In genomic region chr3:141529256-141530132, GRCh38 we compare ENCODE assay signal across 11 cellular contexts. TPM values are rescaled to one million over a fixed set of nuclear protein-coding genes. Genes with fewer than 3 reads are reported as not detected.
A peak's percentile ranks its signal among the peaks of the same experiment; 100 is the strongest.
DNase-seq lines count a peak whose midpoint lies in the region.
"Had no signal": no experiment of that assay in that cellular context is flagged by ENCODE, and none has a peak within 500 bp of the region (broad histone marks: within the 10 kb centered on the region; RNA-seq: fewer than 3 reads in every experiment).

No MANE protein-coding gene starts in this region.

- peaks cover 26% of the 10 kb centered on the region for H3K4me1 ChIP-seq in skeletal muscle satellite cell (ENCODE audit: control insufficient read depth, insufficient read depth, low read length)

- H3K9me3 ChIP-seq in SK-N-MC (ENCODE audit: low read depth, low read length) (no peaks in the 10 kb centered on the region), skeletal muscle satellite cell (replicated peaks; ENCODE audit: low read length) (no peaks in the 10 kb centered on the region)

- H3K9ac ChIP-seq in SK-N-MC (ENCODE audit: insufficient read length) = peak overlapping the region; percentile 30
- peak overlapping the region; percentile 45 for H3K9ac ChIP-seq in skeletal muscle satellite cell (ENCODE audit: low read depth, low read length)

- H3K4me2 ChIP-seq in skeletal muscle satellite cell (ENCODE audit: low read length) = peak overlapping the region; percentile 66

- H3K27me3 ChIP-seq in skeletal muscle satellite cell (ENCODE audit: control insufficient read depth, insufficient read depth, low read length) = no peaks in the 10 kb centered on the region

- H3K4me3 ChIP-seq in SK-N-MC = peak overlapping the region; percentile 72
- H3K4me3 ChIP-seq in skeletal muscle satellite cell (ENCODE audit: low read length) = peak overlapping the region; percentile 20

- peak overlapping the region; percentile 94 for H3K27ac ChIP-seq in SK-N-MC
- peak overlapping the region; percentile 78 for H3K27ac ChIP-seq in epithelial cell of prostate
- H3K27ac ChIP-seq: VCaP had no signal

- H3K36me3 ChIP-seq in SK-N-MC (ENCODE audit: insufficient read depth, low read length) = peaks cover 5% of the 10 kb centered on the region
- H3K36me3 ChIP-seq in skeletal muscle satellite cell (ENCODE audit: insufficient read depth, low read length) = no peaks in the 10 kb centered on the region

- DNase-seq in ELR (ENCODE audit: low read depth) (peak; percentile 17), SK-N-MC (ENCODE audit: low read depth, low spot score) (peak; percentile 30), epithelial cell of prostate (ENCODE audit: low read depth, low spot score) (no peak), GM19238 (ENCODE audit: insufficient read length, low spot score) (no peak), pons (ENCODE audit: low spot score) (no peak)
- DNase-seq in NK-92 treated with Interleukin-12 subunit alpha and Interleukin-12 subunit beta, amount 100 ng/mL, for 24 hours (lab: John Stamatoyannopoulos, UW) = no peak
- DNase-seq: glutamatergic neuron, H7, NCI-H1105 treated with DMSO at 0.1 percent for 48 hours had no signal

RNA-seq across cellular contexts. Expression of gene RASA2, which starts 42.7 kb away (rescaled TPM):
- total RNA-seq in skeletal muscle satellite cell (2012; rRNA removed) = 12.5 and 13.7 TPM in 2 replicates

Comparison
In these comparisons a context has a peak if more than half of its experiments do, and no peak if none do; other contexts are left out.
1. DNase-seq: peak in ELR (single experiment) and SK-N-MC (single experiment); none in epithelial cell of prostate (single experiment), NK-92 treated with Interleukin-12 subunit alpha and Interleukin-12 subunit beta, amount 100 ng/mL, for 24 hours (single experiment), GM19238 (single experiment) and pons (single experiment).